20 cellular contexts compared by ENCODE assay signal in the genomic region with DNA sequence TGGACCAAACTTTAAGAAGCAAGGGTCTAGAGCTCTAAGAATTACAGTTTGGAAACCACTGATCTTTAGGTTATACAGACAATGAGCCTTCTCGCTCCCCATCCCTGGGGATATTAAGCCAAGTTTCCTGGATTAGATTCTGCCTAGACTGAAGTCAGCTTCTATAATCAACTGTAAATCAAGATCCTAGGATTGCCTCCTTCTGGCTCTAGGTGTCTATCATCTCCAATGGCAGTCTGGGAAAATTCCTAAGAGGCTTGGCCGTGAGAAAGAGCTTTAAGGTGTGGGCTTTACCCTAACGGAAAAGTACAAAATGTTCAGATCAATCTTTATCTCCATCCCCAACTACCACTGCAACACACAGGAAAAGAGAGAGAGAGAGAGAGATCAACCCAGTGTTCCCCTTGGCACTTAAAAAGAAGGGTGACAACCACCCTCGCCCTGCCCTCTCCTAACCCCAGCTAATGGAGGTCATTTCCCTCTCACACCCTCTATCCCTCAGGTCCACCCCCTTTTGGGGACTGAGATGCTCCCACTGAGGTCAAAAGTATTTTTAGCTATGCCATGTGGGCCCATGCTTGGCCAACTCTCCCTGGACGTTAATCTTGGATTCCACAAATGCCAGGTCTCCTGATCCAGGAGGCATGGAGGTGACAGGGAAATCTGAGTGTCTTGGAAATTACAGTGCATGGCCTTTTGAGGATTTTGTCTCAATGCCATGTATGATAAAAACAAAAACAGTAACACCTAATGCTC.
"Had no signal": no experiment of that assay in that cellular context is flagged by ENCODE, and none has a peak within 500 bp of the region (broad histone marks: within the 10 kb centered on the region; RNA-seq: fewer than 3 reads in every experiment).

No MANE protein-coding gene starts in this region.

- H3K4me1 ChIP-seq: colonic mucosa, thyroid gland had no signal

- H3K27me3 ChIP-seq: cardiac muscle cell, colonic mucosa, thyroid gland had no signal

- H3K9me3 Mint-ChIP-seq: activated T-helper 17 cell treated with anti-CD3 and anti-CD28 coated beads, Interleukin-2, amount 50 U/mL, for 72 hours; natural killer cell; T-helper 2 cell treated with Interferon-gamma antibody and Interleukin-4, amounts not matched to agents 5 μg/mL and 100 μg/mL, for 36 hours; WTC11 had no signal

- H3K27ac ChIP-seq: cardiac muscle cell, colonic mucosa, lower lobe of right lung, parathyroid adenoma, thyroid gland had no signal

- DNase-seq: activated CD4-positive, alpha-beta T cell treated with anti-CD3 and anti-CD28 coated beads for 36 hours; activated CD4-positive, alpha-beta T cell treated with anti-CD3 and anti-CD28 coated beads, Interleukin-2, amount 50 U/mL, for 48 hours; activated naive CD4-positive, alpha-beta T cell; activated naive CD8-positive, alpha-beta T cell treated with anti-CD3 and anti-CD28 coated beads, Interleukin-2, amount 10 ng/mL, durations not matched to agents 7 days and 5 days; activated T-cell treated with anti-CD3 and anti-CD28 coated beads for 4 hours; amygdala; colonic mucosa; foreskin melanocyte; head of caudate nucleus; lower lobe of right lung; natural killer cell; stimulated activated CD4-positive, alpha-beta T cell treated with anti-CD3 and anti-CD28 coated beads, Interleukin-12 subunit alpha, Interleukin-12 subunit beta, amount 100 ng/mL, for 4 hours; stimulated activated CD4-positive, alpha-beta T cell treated with anti-CD3 and anti-CD28 coated beads, Interleukin-1b, Interleukin-23, amount 100 ng/mL, for 48 hours; stimulated activated naive CD4-positive, alpha-beta T cell treated with Interleukin-2 at 50 U/mL for 16 hours; thyroid gland had no signal

- H3K27me3 Mint-ChIP-seq: activated CD4-positive, alpha-beta T cell treated with anti-CD3 and anti-CD28 coated beads for 36 hours; activated T-helper 17 cell treated with anti-CD3 and anti-CD28 coated beads, Interleukin-2, amount 50 U/mL, for 72 hours had no signal

- ATAC-seq: activated CD4-positive, alpha-beta T cell treated with anti-CD3 and anti-CD28 coated beads for 36 hours; activated T-helper 17 cell treated with anti-CD3 and anti-CD28 coated beads, Interleukin-2, amount 50 U/mL, for 72 hours; lower lobe of right lung; natural killer cell; WTC11 had no signal

- H3K36me3 ChIP-seq: cardiac muscle cell, colonic mucosa, lower lobe of right lung, thyroid gland had no signal

- H3K27ac Mint-ChIP-seq: activated CD4-positive, alpha-beta T cell treated with anti-CD3 and anti-CD28 coated beads for 36 hours; activated naive CD8-positive, alpha-beta T cell treated with anti-CD3 and anti-CD28 coated beads, Interleukin-2, amount 10 ng/mL, durations not matched to agents 7 days and 5 days; activated T-helper 17 cell treated with anti-CD3 and anti-CD28 coated beads, Interleukin-2, amount 50 U/mL, for 72 hours; natural killer cell; T-helper 2 cell treated with Interferon-gamma antibody and Interleukin-4, amounts not matched to agents 5 μg/mL and 100 μg/mL, for 36 hours; WTC11 had no signal

- H3K4me3 Mint-ChIP-seq: activated CD4-positive, alpha-beta T cell treated with anti-CD3 and anti-CD28 coated beads for 36 hours; activated naive CD8-positive, alpha-beta T cell treated with anti-CD3 and anti-CD28 coated beads, Interleukin-2, amount 10 ng/mL, durations not matched to agents 7 days and 5 days; activated T-helper 17 cell treated with anti-CD3 and anti-CD28 coated beads, Interleukin-2, amount 50 U/mL, for 72 hours; natural killer cell; T-helper 2 cell treated with Interferon-gamma antibody and Interleukin-4, amounts not matched to agents 5 μg/mL and 100 μg/mL, for 36 hours; WTC11 had no signal

- H3K36me3 Mint-ChIP-seq: natural killer cell, WTC11 had no signal

- H3K4me3 ChIP-seq: cardiac muscle cell, colonic mucosa, lower lobe of right lung, thyroid gland had no signal

- H3K9me3 ChIP-seq: colonic mucosa, lower lobe of right lung, thyroid gland had no signal
